Comparison of ENCODE assay signal across 1 cellular context in genomic region chr14:29566194-29566593, GRCh38.
TF ChIP-seq lines count a peak whose summit lies in the region.

No MANE protein-coding gene starts in this region.

TF ChIP-seq in HEK293, 187 proteins besides CTCF, POLR2A, EP300 and RAD21 (continued from another document):
- TF ChIP-seq, protein P1, sequence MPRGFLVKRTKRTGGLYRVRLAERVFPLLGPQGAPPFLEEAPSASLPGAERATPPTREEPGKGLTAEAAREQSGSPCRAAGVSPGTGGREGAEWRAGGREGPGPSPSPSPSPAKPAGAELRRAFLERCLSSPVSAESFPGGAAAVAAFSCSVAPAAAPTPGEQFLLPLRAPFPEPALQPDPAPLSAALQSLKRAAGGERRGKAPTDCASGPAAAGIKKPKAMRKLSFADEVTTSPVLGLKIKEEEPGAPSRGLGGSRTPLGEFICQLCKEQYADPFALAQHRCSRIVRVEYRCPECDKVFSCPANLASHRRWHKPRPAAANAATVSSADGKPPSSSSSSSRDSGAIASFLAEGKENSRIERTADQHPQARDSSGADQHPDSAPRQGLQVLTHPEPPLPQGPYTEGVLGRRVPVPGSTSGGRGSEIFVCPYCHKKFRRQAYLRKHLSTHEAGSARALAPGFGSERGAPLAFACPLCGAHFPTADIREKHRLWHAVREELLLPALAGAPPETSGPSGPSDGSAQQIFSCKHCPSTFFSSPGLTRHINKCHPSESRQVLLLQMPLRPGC (tag by site-specific recombination; IDR thresholded peaks at IDR 0.05) = no peak
